In genomic region chr13:30132623-30133553, GRCh38 we compare ENCODE assay signal across 8 cellular contexts.
DNase-seq lines count a peak whose midpoint lies in the region; ATAC-seq and TF ChIP-seq lines count a peak whose summit lies in the region.

No MANE protein-coding gene starts in this region.

- DNase-seq in DMS153 treated with DMSO at 0.1 percent for 48 hours (lab: John Stamatoyannopoulos, UW; ENCODE audit: unreplicated experiment) (peak; percentile 73), KG1 (lab: John Stamatoyannopoulos, UW) (peak; percentile 84), activated T-cell treated with anti-CD3 and anti-CD28 coated beads for 48 hours (ENCODE audit: low read depth) (peak; percentile 91)
- DNase-seq in naive thymus-derived CD4-positive, alpha-beta T cell = peak; percentile 91 to 98 (median 95)
- peak; percentile 97 to 98 for DNase-seq in stimulated activated effector memory CD8-positive, alpha-beta T cell treated with anti-CD3 and anti-CD28 coated beads, Interleukin-12 subunit alpha, Interleukin-12 subunit beta, amount 100 ng/mL, for 72 hours (ENCODE audit: low spot score in 2 of 2)

- H3K27me3 ChIP-seq in naive thymus-derived CD4-positive, alpha-beta T cell (ENCODE audit: control insufficient read depth in 2 of 2, insufficient read depth in 2 of 2, low read length in 2 of 2) = no peaks in the 10 kb centered on the region

- H3K9me3 Mint-ChIP-seq in naive thymus-derived CD4-positive, alpha-beta T cell = no peaks in the 10 kb centered on the region
- H3K9me3 Mint-ChIP-seq in stimulated activated effector memory CD8-positive, alpha-beta T cell treated with anti-CD3 and anti-CD28 coated beads, Interleukin-12 subunit alpha, Interleukin-12 subunit beta, amount 100 ng/mL, for 72 hours = no peaks in the 10 kb centered on the region

- H3K27ac Mint-ChIP-seq in naive thymus-derived CD4-positive, alpha-beta T cell = peak overlapping the region in 8 of 9 donors; percentile 11 to 89 (median 72)
- H3K27ac Mint-ChIP-seq in stimulated activated effector memory CD8-positive, alpha-beta T cell treated with anti-CD3 and anti-CD28 coated beads, Interleukin-12 subunit alpha, Interleukin-12 subunit beta, amount 100 ng/mL, for 72 hours = peak overlapping the region; percentile 27

- peaks cover 12 to 19% (median 17%) of the 10 kb centered on the region in 7 donors for H3K4me1 Mint-ChIP-seq in naive thymus-derived CD4-positive, alpha-beta T cell
- peaks cover 29% of the 10 kb centered on the region for H3K4me1 Mint-ChIP-seq in stimulated activated effector memory CD8-positive, alpha-beta T cell treated with anti-CD3 and anti-CD28 coated beads, Interleukin-12 subunit alpha, Interleukin-12 subunit beta, amount 100 ng/mL, for 72 hours

- ATAC-seq in GM21576 (IDR thresholded peaks at IDR 0.05; ENCODE audit: unreplicated experiment) = peak; percentile 91
- peak; percentile 96 for ATAC-seq in esophagus mucosa
- ATAC-seq in naive thymus-derived CD4-positive, alpha-beta T cell = peak; percentile 99
- peak; percentile 98 for ATAC-seq in stimulated activated effector memory CD8-positive, alpha-beta T cell treated with anti-CD3 and anti-CD28 coated beads, Interleukin-12 subunit alpha, Interleukin-12 subunit beta, amount 100 ng/mL, for 72 hours

- intact Hi-C loops in naive thymus-derived CD4-positive, alpha-beta T cell (cut with micrococcal nuclease) = loop anchor here (1.0 to 10.0 kb wide), 21 partner anchors 15 to 912 kb away; partner anchors contain the start of genes KATNAL1 (in 2 of the 2) and USPL1 (in 2 of the 2)

- no peaks in the 10 kb centered on the region for H3K36me3 Mint-ChIP-seq in naive thymus-derived CD4-positive, alpha-beta T cell
- H3K36me3 Mint-ChIP-seq in stimulated activated effector memory CD8-positive, alpha-beta T cell treated with anti-CD3 and anti-CD28 coated beads, Interleukin-12 subunit alpha, Interleukin-12 subunit beta, amount 100 ng/mL, for 72 hours = no peaks in the 10 kb centered on the region

- peak overlapping the region in 8 of 10 donors; percentile 33 to 73 (median 64) for H3K4me3 Mint-ChIP-seq in naive thymus-derived CD4-positive, alpha-beta T cell
- peak overlapping the region; percentile 39 for H3K4me3 Mint-ChIP-seq in stimulated activated effector memory CD8-positive, alpha-beta T cell treated with anti-CD3 and anti-CD28 coated beads, Interleukin-12 subunit alpha, Interleukin-12 subunit beta, amount 100 ng/mL, for 72 hours

- no peaks in the 10 kb centered on the region for H3K9me3 ChIP-seq in naive thymus-derived CD4-positive, alpha-beta T cell (ENCODE audit: control insufficient read depth in 2 of 3, low read length in 3 of 3)

- H3K27me3 Mint-ChIP-seq in naive thymus-derived CD4-positive, alpha-beta T cell = no peaks in the 10 kb centered on the region

- H3K4me1 ChIP-seq in naive thymus-derived CD4-positive, alpha-beta T cell (ENCODE audit: control insufficient read depth in 2 of 2, insufficient read depth in 2 of 2, low read length in 2 of 2) = peaks cover 4 to 7% of the 10 kb centered on the region in 2 donors

- peak overlapping the region; percentile 16 for H3K4me3 ChIP-seq in naive thymus-derived CD4-positive, alpha-beta T cell (ENCODE audit: low read length)

- POLR2A ChIA-PET in naive thymus-derived CD4-positive, alpha-beta T cell (lab: Charles Lee) = interaction anchor here (0.6 to 3.2 kb wide), 18 partner anchors 9 to 449 kb away, joined by 3 to 20 read pairs (median 6); no protein-coding TSS in a partner anchor

- no peaks in the 10 kb centered on the region for H3K36me3 ChIP-seq in naive thymus-derived CD4-positive, alpha-beta T cell (ENCODE audit: control insufficient read depth in 2 of 3, insufficient read depth in 3 of 3, low read length in 3 of 3)

- CTCF ChIA-PET in naive thymus-derived CD4-positive, alpha-beta T cell (lab: Charles Lee) = interaction anchor here (0.6 to 6.9 kb wide), 48 partner anchors 10 to 733 kb away, joined by 3 to 100 read pairs (median 4); partner anchors contain the start of gene KATNAL1

- H3K27ac ChIP-seq in naive thymus-derived CD4-positive, alpha-beta T cell (ENCODE audit: low read depth, low read length) = no peak overlapping the region

TF ChIP-seq in PFSK-1, 5 proteins besides CTCF, POLR2A, EP300 and RAD21:
- TF ChIP-seq SIN3A (IDR thresholded peaks at IDR 0.05; ENCODE audit: borderline replicate concordance, insufficient read depth, low read length) = no peak
- TF ChIP-seq POLR2AphosphoS5 (IDR thresholded peaks at IDR 0.05; ENCODE audit: low read depth, low read length) = no peak
- TF ChIP-seq FOXP2 (optimal IDR thresholded peaks at IDR 0.05; ENCODE audit: borderline replicate concordance, extremely low read depth, extremely low read length, insufficient read depth) = peak; percentile 62
